22 cellular contexts compared by ENCODE assay signal in the genomic region with DNA sequence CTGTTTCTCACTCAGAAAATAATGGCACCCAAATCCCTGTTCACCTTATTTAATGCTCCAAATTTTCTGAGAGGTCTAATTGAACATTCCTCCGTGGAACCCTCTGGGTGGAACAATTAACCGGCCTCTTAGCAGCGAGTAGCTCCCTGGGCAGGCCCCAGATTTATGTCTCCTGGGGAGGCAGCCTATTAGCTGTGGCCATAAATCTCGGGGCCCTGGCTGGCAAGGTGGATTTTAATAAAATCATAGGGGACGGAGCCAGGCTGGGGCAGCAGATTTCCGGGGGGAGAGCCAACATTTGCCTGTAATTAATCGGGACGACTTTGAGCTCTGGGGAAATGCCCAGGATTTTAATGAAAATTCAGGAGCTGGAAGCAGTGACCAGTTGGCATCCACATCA. TPM values are rescaled to one million over a fixed set of nuclear protein-coding genes. Genes with fewer than 3 reads are reported as not detected.
A peak's percentile ranks its signal among the peaks of the same experiment; 100 is the strongest.
DNase-seq lines count a peak whose midpoint lies in the region; ATAC-seq and TF ChIP-seq lines count a peak whose summit lies in the region.
"Had no signal": no experiment of that assay in that cellular context is flagged by ENCODE, and none has a peak within 500 bp of the region (broad histone marks: within the 10 kb centered on the region; RNA-seq: fewer than 3 reads in every experiment).

No MANE protein-coding gene starts in this region.

- ATAC-seq in stimulated activated naive B cell treated with anti-CD40 and anti-IgM and Interleukin-4, amounts not matched to agents 10 μg/mL and 1 μg/mL and 100 μg/mL, for 72 hours (replicated peaks): no peak
- ATAC-seq: A549, HCT116, HepG2, K562 had no signal

- no peaks in the 10 kb centered on the region for H3K36me3 Mint-ChIP-seq in immature natural killer cell
- H3K36me3 Mint-ChIP-seq in stimulated activated naive B cell treated with anti-CD40 and anti-IgM and Interleukin-4, amounts not matched to agents 10 μg/mL and 1 μg/mL and 100 μg/mL, for 72 hours: peaks cover 0 to 8% of the 10 kb centered on the region in 2 donors

- H3K4me3 Mint-ChIP-seq in immature natural killer cell: no peak overlapping the region
- H3K4me3 Mint-ChIP-seq in stimulated activated naive B cell treated with anti-CD40 and anti-IgM and Interleukin-4, amounts not matched to agents 10 μg/mL and 1 μg/mL and 100 μg/mL, for 72 hours: no peak overlapping the region
- H3K4me3 Mint-ChIP-seq: B cell had no signal

- H3K27me3 Mint-ChIP-seq in immature natural killer cell (ENCODE audit: low read depth in 3 of 3): peaks cover 0 to 2% (median 1%) of the 10 kb centered on the region in 3 donors
- peaks cover 12 to 13% of the 10 kb centered on the region in 2 donors for H3K27me3 Mint-ChIP-seq in stimulated activated naive B cell treated with anti-CD40 and anti-IgM and Interleukin-4, amounts not matched to agents 10 μg/mL and 1 μg/mL and 100 μg/mL, for 72 hours

- no peak for TF ChIP-seq CTCF in HEK293 (tag by site-specific recombination; IDR thresholded peaks at IDR 0.05)

- no peaks in the 10 kb centered on the region for H3K4me1 ChIP-seq in HEK293 (ENCODE audit: control insufficient read depth, insufficient read depth, low read length)
- H3K4me1 ChIP-seq: A549, SJSA1 had no signal

- H3K27ac Mint-ChIP-seq in immature natural killer cell: no peak overlapping the region
- no peak overlapping the region for H3K27ac Mint-ChIP-seq in stimulated activated naive B cell treated with anti-CD40 and anti-IgM and Interleukin-4, amounts not matched to agents 10 μg/mL and 1 μg/mL and 100 μg/mL, for 72 hours
- H3K27ac Mint-ChIP-seq: B cell had no signal

- DNase-seq in globus pallidus (ENCODE audit: low spot score): peak; percentile 40
- peak; percentile 67 for DNase-seq in medulla oblongata (ENCODE audit: extremely low spot score)
- DNase-seq in dermis blood vessel endothelial cell: no peak
- DNase-seq in activated CD4-positive, alpha-beta T cell treated with anti-CD3 and anti-CD28 coated beads for 48 hours: no peak
- no peak for DNase-seq in immature natural killer cell
- no peak for DNase-seq in stimulated activated naive B cell treated with anti-CD40 and anti-IgM and Interleukin-4, amounts not matched to agents 10 μg/mL and 1 μg/mL and 100 μg/mL, for 72 hours
- DNase-seq: DMS153, Kasumi-1, NCI-H1092 treated with DMSO at 0.1 percent for 48 hours, NCI-H2029, NCI-H446 treated with DMSO at 0.1 percent for 48 hours, NCI-H526, PC-9, Right ventricle myocardium superior, RPMI8226 had no signal

- no peaks in the 10 kb centered on the region for H3K36me3 ChIP-seq in HEK293 (ENCODE audit: control insufficient read depth in 2 of 2, insufficient read depth in 1 of 2, low read length in 2 of 2)
- H3K36me3 ChIP-seq: SJSA1 had no signal

- no peak overlapping the region for H3K4me3 ChIP-seq in HEK293 (ENCODE audit: low read depth, low read length)
- H3K4me3 ChIP-seq: A549, K562, PC-9, SJSA1 had no signal

- POLR2A ChIA-PET in HEK293 (lab: Yijun Ruan, JAX): no interaction called here

- H3K9me3 Mint-ChIP-seq in immature natural killer cell: peaks cover 0 to 2% (median 0%) of the 10 kb centered on the region in 6 donors
- H3K9me3 Mint-ChIP-seq in stimulated activated naive B cell treated with anti-CD40 and anti-IgM and Interleukin-4, amounts not matched to agents 10 μg/mL and 1 μg/mL and 100 μg/mL, for 72 hours: peaks cover 6 to 13% of the 10 kb centered on the region in 2 donors

- CTCF ChIA-PET in HEK293 (lab: Yijun Ruan, JAX): interaction anchor here (1.3 kb wide), 1 partner anchor 220 kb away, joined by 5 read pairs; no protein-coding TSS in a partner anchor

- H3K9me3 ChIP-seq in HEK293 (ENCODE audit: control insufficient read depth, insufficient read depth, low read depth, low read length): no peaks in the 10 kb centered on the region
- H3K9me3 ChIP-seq: A549, SJSA1 had no signal

- H3K4me1 Mint-ChIP-seq in immature natural killer cell: no peaks in the 10 kb centered on the region
- H3K4me1 Mint-ChIP-seq in stimulated activated naive B cell treated with anti-CD40 and anti-IgM and Interleukin-4, amounts not matched to agents 10 μg/mL and 1 μg/mL and 100 μg/mL, for 72 hours: peaks cover 6 to 8% of the 10 kb centered on the region in 2 donors

- H3K27ac ChIP-seq in HEK293 (ENCODE audit: extremely low read depth, low read depth, low read length): no peak overlapping the region
- H3K27ac ChIP-seq: A549, PC-9, SJSA1 had no signal

TF ChIP-seq in HEK293, 187 proteins besides CTCF, POLR2A, EP300 and RAD21:
- no peak for TF ChIP-seq SETDB1 (IDR thresholded peaks at IDR 0.05; ENCODE audit: insufficient read length, low read length)
- TF ChIP-seq ZIC2 (tag by site-specific recombination; IDR thresholded peaks at IDR 0.05): peak; percentile 50
- no peak for TF ChIP-seq ZNF138 (tag by site-specific recombination; IDR thresholded peaks at IDR 0.05; ENCODE audit: borderline replicate concordance)
- no peak for TF ChIP-seq ZNF133 (tag by site-specific recombination; IDR thresholded peaks at IDR 0.05)

RNA-seq across cellular contexts. Expression of gene MSX1, which starts 49.1 kb away (rescaled TPM):
- total RNA-seq in dermis blood vessel endothelial cell: 3.7 and 9.0 TPM in 2 replicates
- under 1 TPM in 1 of 3 donors, not detected in 2; 0.19 TPM for polyA plus RNA-seq in immature natural killer cell
- total RNA-seq: B cell, PC-9 had no signal

Comparison
In these comparisons a context has a peak if more than half of its experiments do, and no peak if none do; other contexts are left out.
1. DNase-seq: peak in globus pallidus (single experiment) and medulla oblongata (single experiment); none in dermis blood vessel endothelial cell (single experiment), activated CD4-positive, alpha-beta T cell treated with anti-CD3 and anti-CD28 coated beads for 48 hours (single experiment), immature natural killer cell (0 of 3) and stimulated activated naive B cell treated with anti-CD40 and anti-IgM and Interleukin-4, amounts not matched to agents 10 μg/mL and 1 μg/mL and 100 μg/mL, for 72 hours (single experiment).